ENCODE assay signal across 1 cellular context in the genomic region with DNA sequence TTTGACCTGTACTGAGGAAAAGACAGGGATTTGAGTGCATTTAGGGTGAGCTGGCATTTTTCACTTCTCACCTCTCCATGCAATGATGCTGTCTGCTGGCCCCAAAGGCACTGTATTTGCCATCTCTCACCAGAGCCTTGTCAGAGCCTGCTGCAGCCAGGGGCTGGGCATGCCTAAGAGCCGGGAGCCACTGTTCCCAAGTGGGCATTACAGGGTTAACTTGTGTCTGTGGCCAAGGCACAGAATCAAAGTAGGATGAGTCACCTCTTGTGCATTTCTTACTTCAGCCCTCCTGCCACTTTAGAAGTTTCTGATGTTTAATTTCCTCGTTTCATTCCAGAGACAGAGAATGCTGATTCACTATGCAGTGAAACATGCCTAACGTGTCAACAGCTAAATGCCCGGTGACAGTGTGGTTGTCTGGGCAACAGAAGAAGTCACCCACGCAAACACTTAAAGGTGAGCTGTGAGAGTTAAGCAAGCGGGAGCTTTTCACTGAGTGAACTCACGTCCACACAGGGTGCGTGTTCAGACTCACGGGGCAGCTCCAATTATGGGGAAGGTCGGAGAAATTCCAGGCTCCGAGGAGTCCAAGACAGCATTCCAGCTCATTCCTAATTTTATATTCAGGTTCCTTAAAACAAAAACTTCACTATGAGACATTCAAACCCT.
TF ChIP-seq lines count a peak whose summit lies in the region.

No MANE protein-coding gene starts in this region.

TF ChIP-seq in endothelial cell of umbilical vein, 7 proteins besides CTCF, POLR2A, EP300 and RAD21 (continued from another document):
- TF ChIP-seq, protein P1, sequence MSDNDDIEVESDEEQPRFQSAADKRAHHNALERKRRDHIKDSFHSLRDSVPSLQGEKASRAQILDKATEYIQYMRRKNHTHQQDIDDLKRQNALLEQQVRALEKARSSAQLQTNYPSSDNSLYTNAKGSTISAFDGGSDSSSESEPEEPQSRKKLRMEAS (IDR thresholded peaks at IDR 0.05; ENCODE audit: insufficient read depth, insufficient read length) = no peak
- TF ChIP-seq JUN (IDR thresholded peaks at IDR 0.05; ENCODE audit: borderline replicate concordance, insufficient read depth, insufficient read length, low read depth) = peak; percentile 78
